In genomic region chr1:64042331-64043100, GRCh38 we compare ENCODE assay signal across 9 cellular contexts.
DNase-seq lines count a peak whose midpoint lies in the region; ATAC-seq and TF ChIP-seq lines count a peak whose summit lies in the region.
"Had no signal": no experiment of that assay in that cellular context is flagged by ENCODE, and none has a peak within 500 bp of the region (broad histone marks: within the 10 kb centered on the region; RNA-seq: fewer than 3 reads in every experiment).

No MANE protein-coding gene starts in this region.

- H3K4me3 Mint-ChIP-seq in activated CD8-positive, alpha-beta memory T cell treated with anti-CD3 and anti-CD28 coated beads, Interleukin-2, amount 10 ng/mL, durations not matched to agents 7 days and 5 days, result no peak overlapping the region
- H3K4me3 Mint-ChIP-seq: T-helper 1 cell treated with Interleukin-12 subunit alpha and Interleukin-12 subunit beta and Interleukin-4 antibody, amounts not matched to agents 30 μg/mL and 1 μg/mL, for 36 hours had no signal

- intact Hi-C loops in IMR-90 (cut with micrococcal nuclease), result no loop called here
- intact Hi-C loops in right lobe of liver (cut with DNase I), result no loop called here

- TF ChIP-seq CTCF in IMR-90 (conservative IDR thresholded peaks at IDR 0.05; ENCODE audit: low read depth, low read length) (no peak), cardiac fibroblast (IDR thresholded peaks at IDR 0.05; ENCODE audit: low read depth, low read length) (no peak), right lobe of liver (IDR thresholded peaks at IDR 0.05) (no peak)

- H3K27ac ChIP-seq in IMR-90 (ENCODE audit: insufficient read depth, low read length) (peak overlapping the region; percentile 85; the same call in 1 of the 2 replicates), layer of hippocampus (ENCODE audit: low read depth, low read length) (peak overlapping the region; percentile 66), thymus (ENCODE audit: low read depth) (peak overlapping the region; percentile 15), right lobe of liver (no peak overlapping the region)

- ATAC-seq in IMR-90 (ENCODE audit: low read depth) (peak; percentile 53), right lobe of liver (no peak), HG03175 (IDR thresholded peaks at IDR 0.05; ENCODE audit: unreplicated experiment) (no peak)
- ATAC-seq in activated CD8-positive, alpha-beta memory T cell treated with anti-CD3 and anti-CD28 coated beads, Interleukin-2, amount 10 ng/mL, durations not matched to agents 7 days and 5 days, result no peak

- no TSS peak for BruUV-seq in IMR-90 (replicated peaks; lab: Mats Ljungman, UMichigan)

- H2BK5ac ChIP-seq in IMR-90 (ENCODE audit: low read depth, low read length, poor library complexity, severe bottlenecking), result no peak overlapping the region

- H3K4me1 Mint-ChIP-seq in activated CD8-positive, alpha-beta memory T cell treated with anti-CD3 and anti-CD28 coated beads, Interleukin-2, amount 10 ng/mL, durations not matched to agents 7 days and 5 days, result no peaks in the 10 kb centered on the region

- peak overlapping the region; percentile 82 for H3K18ac ChIP-seq in IMR-90 (ENCODE audit: low read depth, low read length)

- POLR2A ChIA-PET in IMR-90 (lab: Charles Lee; ENCODE audit: unreplicated experiment), result no interaction called here

- H3K4me2 ChIP-seq in IMR-90 (ENCODE audit: low read depth, low read length), result peak overlapping the region; percentile 66

- peak overlapping the region; percentile 17; the same call in 1 of the 2 replicates for H4K91ac ChIP-seq in IMR-90 (ENCODE audit: insufficient read depth, low read depth, low read length)

- H2BK120ac ChIP-seq in IMR-90 (ENCODE audit: low read depth, low read length), result peak overlapping the region; percentile 53; the same call in 1 of the 2 replicates

- no peaks in the 10 kb centered on the region for H3K27me3 Mint-ChIP-seq in activated CD8-positive, alpha-beta memory T cell treated with anti-CD3 and anti-CD28 coated beads, Interleukin-2, amount 10 ng/mL, durations not matched to agents 7 days and 5 days

- H4K8ac ChIP-seq in IMR-90 (ENCODE audit: low read depth in 2 of 2, low read length in 2 of 2), result peak overlapping the region in 1 of 2 experiments; percentile 47; a peak in 1 of 4 replicates

- no peaks in the 10 kb centered on the region for H3K36me3 Mint-ChIP-seq in activated CD8-positive, alpha-beta memory T cell treated with anti-CD3 and anti-CD28 coated beads, Interleukin-2, amount 10 ng/mL, durations not matched to agents 7 days and 5 days

- H3K23ac ChIP-seq in IMR-90 (ENCODE audit: low read depth, low read length), result no peak overlapping the region

- H2AFZ ChIP-seq in IMR-90 (replicated peaks; ENCODE audit: low read length, poor library complexity), result no peak overlapping the region

- WGBS in IMR-90 (ENCODE audit: extremely low coverage in 2 of 2, insufficient read length in 1 of 2), 2 experiments, result 0% methylated on average over 1 of the region's 10 CpGs; no CpG with 5 or more reads in 1 of the 2 experiments
- WGBS in thymus, result 94% methylated on average over 10 of the region's 10 CpGs
- 70% methylated on average over 8 of the region's 10 CpGs for WGBS in right lobe of liver (ENCODE audit: insufficient coverage, low coverage, low lambda C conversion rate, missing lambda C conversion rate)

- H2AK9ac ChIP-seq in IMR-90 (replicated peaks; ENCODE audit: low read depth, low read length, poor library complexity), result no peak overlapping the region

- no peak overlapping the region for H3K56ac ChIP-seq in IMR-90 (ENCODE audit: extremely low read depth, insufficient read depth, low read length)

- dilution Hi-C loops in IMR-90 (cut with HindIII; ENCODE audit: low sequenced_read_pairs, unreplicated experiment), result no loop called here

- no peak overlapping the region for H3K27ac Mint-ChIP-seq in activated CD8-positive, alpha-beta memory T cell treated with anti-CD3 and anti-CD28 coated beads, Interleukin-2, amount 10 ng/mL, durations not matched to agents 7 days and 5 days
- H3K27ac Mint-ChIP-seq: T-helper 1 cell treated with Interleukin-12 subunit alpha and Interleukin-12 subunit beta and Interleukin-4 antibody, amounts not matched to agents 30 μg/mL and 1 μg/mL, for 36 hours had no signal

- H3K9ac ChIP-seq in IMR-90 (ENCODE audit: low read depth, low read length), result peak overlapping the region; percentile 21; the same call in 1 of the 2 replicates

- peak overlapping the region; percentile 54 for H2BK20ac ChIP-seq in IMR-90 (ENCODE audit: low read depth, low read length)

- peak overlapping the region; percentile 26; the same call in 1 of the 2 replicates for H4K5ac ChIP-seq in IMR-90 (ENCODE audit: low read depth, low read length)

- H3K27me3 ChIP-seq in IMR-90 (ENCODE audit: control insufficient read depth, insufficient read depth, low read length), result no peaks in the 10 kb centered on the region
- no peaks in the 10 kb centered on the region for H3K27me3 ChIP-seq in layer of hippocampus (ENCODE audit: control insufficient read depth, insufficient read depth, low read length)
- H3K27me3 ChIP-seq in thymus (ENCODE audit: control insufficient read depth, insufficient read depth), result no peaks in the 10 kb centered on the region
- H3K27me3 ChIP-seq in right lobe of liver, result no peaks in the 10 kb centered on the region

- 0 out of 2 replicates have a peak overlapping the region, but pooled peaks have one; percentile 13 for H2AK5ac ChIP-seq in IMR-90 (ENCODE audit: low read depth, low read length)

- H2BK15ac ChIP-seq in IMR-90 (ENCODE audit: low read depth, low read length), result peak overlapping the region; percentile 27; the same call in 1 of the 3 replicates

- H4K20me1 ChIP-seq in IMR-90 (ENCODE audit: insufficient read depth, low read length), result peaks cover 6% of the 10 kb centered on the region; the same call in 1 of the 2 replicates

- H3K14ac ChIP-seq in IMR-90 (replicated peaks; ENCODE audit: low read depth, low read length), result no peak overlapping the region

- H3K36me3 ChIP-seq in IMR-90 (ENCODE audit: control insufficient read depth, insufficient read depth, low read length), result no peaks in the 10 kb centered on the region
- no peaks in the 10 kb centered on the region for H3K36me3 ChIP-seq in thymus (ENCODE audit: control insufficient read depth, insufficient read depth)
- H3K36me3 ChIP-seq in right lobe of liver, result no peaks in the 10 kb centered on the region

- TF ChIP-seq RAD21 in IMR-90 (IDR thresholded peaks at IDR 0.05; ENCODE audit: low read length), result no peak

- peak; percentile 98 for DNase-seq in IMR-90
- peak; percentile 91 to 99 for DNase-seq in cardiac fibroblast (ENCODE audit: low read depth in 2 of 2)
- no peak for DNase-seq in erythroblast (lab: John Stamatoyannopoulos, UW)
- DNase-seq in right lobe of liver, result no peak
- DNase-seq in activated CD8-positive, alpha-beta memory T cell treated with anti-CD3 and anti-CD28 coated beads, Interleukin-2, amount 10 ng/mL, durations not matched to agents 7 days and 5 days, result no peak

- H3K9me1 ChIP-seq in IMR-90 (ENCODE audit: insufficient read depth, low read length), result peaks cover 20% of the 10 kb centered on the region

- no peaks in the 10 kb centered on the region for H3K9me3 Mint-ChIP-seq in activated CD8-positive, alpha-beta memory T cell treated with anti-CD3 and anti-CD28 coated beads, Interleukin-2, amount 10 ng/mL, durations not matched to agents 7 days and 5 days (ENCODE audit: low read depth)
- H3K9me3 Mint-ChIP-seq: T-helper 1 cell treated with Interleukin-12 subunit alpha and Interleukin-12 subunit beta and Interleukin-4 antibody, amounts not matched to agents 30 μg/mL and 1 μg/mL, for 36 hours had no signal

- H3K79me1 ChIP-seq in IMR-90 (ENCODE audit: low read depth in 1 of 2, low read length in 2 of 2), result no peaks in the 10 kb centered on the region

- no peaks in the 10 kb centered on the region for H3K9me3 ChIP-seq in IMR-90 (ENCODE audit: control insufficient read depth, insufficient read depth, low read length)
- no peaks in the 10 kb centered on the region for H3K9me3 ChIP-seq in thymus (ENCODE audit: control insufficient read depth)
- H3K9me3 ChIP-seq in right lobe of liver, result no peaks in the 10 kb centered on the region

- TF ChIP-seq POLR2A in IMR-90 (IDR thresholded peaks at IDR 0.05; ENCODE audit: low read depth, low read length), result no peak
- TF ChIP-seq POLR2A in erythroblast (IDR thresholded peaks at IDR 0.05; ENCODE audit: low read length), result no peak
- no peak for TF ChIP-seq POLR2A in right lobe of liver (IDR thresholded peaks at IDR 0.05)

- H3K4me3 ChIP-seq in IMR-90 (ENCODE audit: insufficient read depth, low read depth, low read length), result no peak overlapping the region
- peak overlapping the region in 1 of 2 donors; percentile 6 for H3K4me3 ChIP-seq in cardiac fibroblast (replicated peaks in 1 of 2; ENCODE audit: low read depth in 2 of 2, low read length in 2 of 2)
- H3K4me3 ChIP-seq in thymus (ENCODE audit: low read length), result no peak overlapping the region
- no peak overlapping the region for H3K4me3 ChIP-seq in right lobe of liver

- H3K4me1 ChIP-seq in IMR-90 (ENCODE audit: control insufficient read depth, insufficient read depth, low read length) (peaks cover 22% of the 10 kb centered on the region), thymus (ENCODE audit: control insufficient read depth, insufficient read depth, low read length) (peaks cover 9% of the 10 kb centered on the region), right lobe of liver (no peaks in the 10 kb centered on the region)

- in situ Hi-C loops in IMR-90 (cut with MboI; ENCODE audit: low sequenced_read_pairs), result no loop called here

- CTCF ChIA-PET in IMR-90 (lab: Yijun Ruan, JAX), result interaction anchor here (0.8 to 1.0 kb wide), 2 partner anchors 94 to 351 kb away, joined by 3 to 5 read pairs; no protein-coding TSS in a partner anchor
- CTCF ChIA-PET in activated CD8-positive, alpha-beta memory T cell treated with anti-CD3 and anti-CD28 coated beads, Interleukin-2, amount 10 ng/mL, durations not matched to agents 7 days and 5 days (lab: Charles Lee), result no interaction called here

- peak overlapping the region; percentile 62 for H3K4ac ChIP-seq in IMR-90 (ENCODE audit: low read depth, low read length)

TF ChIP-seq in IMR-90, 13 proteins besides CTCF, POLR2A, EP300 and RAD21 (continues in another document):
- TF ChIP-seq CEBPB (IDR thresholded peaks at IDR 0.05; ENCODE audit: low read depth, low read length) (0 out of 2 replicates have a peak, but pooled peaks have one; percentile 30), MAFK (IDR thresholded peaks at IDR 0.05; ENCODE audit: low read depth, low read length) (peak; percentile 94), BHLHE40 (IDR thresholded peaks at IDR 0.05; ENCODE audit: low read depth, low read length) (peak; percentile 89), CHD1 (IDR thresholded peaks at IDR 0.05; ENCODE audit: low read depth, low read length) (no peak), NFE2L2 (IDR thresholded peaks at IDR 0.05; ENCODE audit: low read depth, low read length) (no peak), SMC3 (IDR thresholded peaks at IDR 0.05; ENCODE audit: low read depth, low read length) (no peak)

Comparison
In these comparisons a context has a peak if more than half of its experiments do, and no peak if none do; other contexts are left out.
1. DNase-seq: peak in IMR-90 (single experiment) and cardiac fibroblast (2 of 2); none in erythroblast (0 of 2), right lobe of liver (0 of 3) and activated CD8-positive, alpha-beta memory T cell treated with anti-CD3 and anti-CD28 coated beads, Interleukin-2, amount 10 ng/mL, durations not matched to agents 7 days and 5 days (single experiment).
2. H3K27ac ChIP-seq: peak in IMR-90 (single experiment), layer of hippocampus (single experiment) and thymus (single experiment); none in right lobe of liver (0 of 3).